9 cellular contexts compared by ENCODE assay signal in the genomic region with DNA sequence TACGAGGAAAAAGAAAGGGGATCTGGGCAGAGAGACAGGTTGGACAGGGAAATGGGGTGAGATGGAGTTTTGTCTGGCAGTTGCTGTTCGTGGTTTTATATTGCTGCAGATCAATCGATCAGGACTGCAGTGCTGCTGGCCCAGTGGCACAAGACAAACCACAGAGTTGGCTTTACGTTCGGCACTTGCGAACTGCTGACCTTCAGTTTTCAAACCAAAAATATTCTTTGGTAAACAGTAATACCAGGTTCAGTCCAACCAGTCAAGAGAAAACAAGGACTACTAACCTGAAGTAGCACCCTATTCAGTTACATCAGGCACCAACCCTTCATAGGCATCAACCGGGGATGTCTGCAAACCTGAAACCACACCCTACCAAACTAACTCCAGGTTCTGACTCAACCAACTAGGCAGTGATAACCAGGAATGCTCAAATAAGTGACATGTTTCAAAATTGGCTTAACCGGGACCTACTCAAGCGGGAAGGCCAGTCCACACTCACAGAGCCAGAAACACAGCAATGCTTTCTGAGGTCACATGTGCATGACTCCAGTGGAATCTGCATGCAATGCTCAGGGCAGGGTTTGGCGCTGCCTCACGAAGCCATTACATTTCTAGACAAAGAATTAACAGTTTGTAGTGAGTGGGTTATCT.
DNase-seq lines count a peak whose midpoint lies in the region; ATAC-seq, FAIRE-seq and TF ChIP-seq lines count a peak whose summit lies in the region.
"Had no signal": no experiment of that assay in that cellular context is flagged by ENCODE, and none has a peak within 500 bp of the region (broad histone marks: within the 10 kb centered on the region; RNA-seq: fewer than 3 reads in every experiment).

No MANE protein-coding gene starts in this region.

- peaks cover 36% of the 10 kb centered on the region for H3K36me3 Mint-ChIP-seq in stimulated activated naive CD8-positive, alpha-beta T cell treated with anti-CD3 and anti-CD28 coated beads, Interleukin-15, Interleukin-2, amounts not matched to agents 100 ng/mL and 50 ng/mL, for 24 hours (ENCODE audit: low read depth)
- peaks cover 0 to 24% (median 8%) of the 10 kb centered on the region in 5 donors for H3K36me3 Mint-ChIP-seq in naive thymus-derived CD4-positive, alpha-beta T cell

- no CpG with 5 or more reads among the region's 11 CpGs for WGBS in mesendoderm (ENCODE audit: extremely low coverage, insufficient coverage, low lambda C conversion rate)

- TF ChIP-seq CTCF in D721Med (IDR thresholded peaks at IDR 0.05; ENCODE audit: insufficient read depth, missing control alignments), result no peak

- no peak overlapping the region for H3K18ac ChIP-seq in mesendoderm (ENCODE audit: low read length)

- no peak overlapping the region for H3K56ac ChIP-seq in mesendoderm (ENCODE audit: low read length)

- peaks cover 4% of the 10 kb centered on the region for H3K79me1 ChIP-seq in mesendoderm (ENCODE audit: low read length)

- H3K9me3 Mint-ChIP-seq in stimulated activated naive CD8-positive, alpha-beta T cell treated with anti-CD3 and anti-CD28 coated beads, Interleukin-15, Interleukin-2, amounts not matched to agents 100 ng/mL and 50 ng/mL, for 24 hours, result no peaks in the 10 kb centered on the region
- no peaks in the 10 kb centered on the region for H3K9me3 Mint-ChIP-seq in naive thymus-derived CD4-positive, alpha-beta T cell

- ATAC-seq in stimulated activated naive CD8-positive, alpha-beta T cell treated with anti-CD3 and anti-CD28 coated beads, Interleukin-15, Interleukin-2, amounts not matched to agents 100 U/mL and 50 U/mL, for 24 hours, result no peak
- ATAC-seq in naive thymus-derived CD4-positive, alpha-beta T cell, result no peak
- ATAC-seq in GM18502 (IDR thresholded peaks at IDR 0.05; ENCODE audit: poor library complexity, unreplicated experiment), result no peak

- H3K4me3 Mint-ChIP-seq in stimulated activated naive CD8-positive, alpha-beta T cell treated with anti-CD3 and anti-CD28 coated beads, Interleukin-15, Interleukin-2, amounts not matched to agents 100 ng/mL and 50 ng/mL, for 24 hours, result no peak overlapping the region
- peak overlapping the region; percentile 1 to 85 (median 66) for H3K4me3 Mint-ChIP-seq in naive thymus-derived CD4-positive, alpha-beta T cell

- no peak overlapping the region for H2BK120ac ChIP-seq in mesendoderm (ENCODE audit: low read depth, low read length)

- no peak overlapping the region for H3K23ac ChIP-seq in mesendoderm (ENCODE audit: low read length)

- peaks cover 34 to 57% of the 10 kb centered on the region in 2 donors for H3K4me1 ChIP-seq in naive thymus-derived CD4-positive, alpha-beta T cell (ENCODE audit: control insufficient read depth in 2 of 2, insufficient read depth in 2 of 2, low read length in 2 of 2)
- no peaks in the 10 kb centered on the region for H3K4me1 ChIP-seq in mesendoderm (ENCODE audit: control insufficient read depth, low read depth, low read length)

- no peaks in the 10 kb centered on the region for H3K36me3 ChIP-seq in naive thymus-derived CD4-positive, alpha-beta T cell (ENCODE audit: control insufficient read depth in 2 of 3, insufficient read depth in 3 of 3, low read length in 3 of 3)
- H3K36me3 ChIP-seq in mesendoderm (ENCODE audit: control insufficient read depth, insufficient read depth, low read length), result no peaks in the 10 kb centered on the region

- H3K4ac ChIP-seq in mesendoderm (ENCODE audit: low read depth, low read length), result no peak overlapping the region

- H3K27me3 ChIP-seq in naive thymus-derived CD4-positive, alpha-beta T cell (ENCODE audit: control insufficient read depth in 2 of 2, insufficient read depth in 2 of 2, low read length in 2 of 2), result no peaks in the 10 kb centered on the region
- no peaks in the 10 kb centered on the region for H3K27me3 ChIP-seq in mesendoderm (ENCODE audit: insufficient read depth, low read length, poor library complexity)

- FAIRE-seq in D721Med (lab: Jason Lieb, UNC), result no peak

- no peak overlapping the region for H2AK5ac ChIP-seq in mesendoderm (ENCODE audit: low read length)

- peaks cover 54% of the 10 kb centered on the region for H3K4me1 Mint-ChIP-seq in stimulated activated naive CD8-positive, alpha-beta T cell treated with anti-CD3 and anti-CD28 coated beads, Interleukin-15, Interleukin-2, amounts not matched to agents 100 ng/mL and 50 ng/mL, for 24 hours (ENCODE audit: low read depth)
- H3K4me1 Mint-ChIP-seq in naive thymus-derived CD4-positive, alpha-beta T cell, result peaks cover 38 to 78% (median 65%) of the 10 kb centered on the region in 7 donors

- CTCF ChIA-PET in naive thymus-derived CD4-positive, alpha-beta T cell (lab: Charles Lee), result interaction anchor here (3.3 kb wide), 1 partner anchor 32 kb away, joined by 13 read pairs; no protein-coding TSS in a partner anchor

- H3K4me3 ChIP-seq in naive thymus-derived CD4-positive, alpha-beta T cell (ENCODE audit: low read length), result no peak overlapping the region
- H3K4me3 ChIP-seq in mesendoderm (ENCODE audit: low read length), result no peak overlapping the region

- no peak overlapping the region for H3K4me2 ChIP-seq in mesendoderm (ENCODE audit: low read length)

- peak overlapping the region; percentile 72 for H3K27ac ChIP-seq in epithelial cell of prostate
- H3K27ac ChIP-seq in naive thymus-derived CD4-positive, alpha-beta T cell (ENCODE audit: low read depth, low read length), result peak overlapping the region; percentile 89
- no peak overlapping the region for H3K27ac ChIP-seq in mesendoderm (ENCODE audit: low read depth, low read length)

- POLR2A ChIA-PET in naive thymus-derived CD4-positive, alpha-beta T cell (lab: Charles Lee), result interaction anchor here (0.5 to 1.3 kb wide), 2 partner anchors 15 to 584 kb away, joined by 3 to 5 read pairs; no protein-coding TSS in a partner anchor

- H2BK15ac ChIP-seq in mesendoderm (replicated peaks; ENCODE audit: low read depth), result no peak overlapping the region

- no peak overlapping the region for H4K8ac ChIP-seq in mesendoderm (ENCODE audit: low read depth, low read length)

- peak overlapping the region; percentile 49 for H3K27ac Mint-ChIP-seq in stimulated activated naive CD8-positive, alpha-beta T cell treated with anti-CD3 and anti-CD28 coated beads, Interleukin-15, Interleukin-2, amounts not matched to agents 100 ng/mL and 50 ng/mL, for 24 hours
- peak overlapping the region; percentile 92 to 98 (median 97) for H3K27ac Mint-ChIP-seq in naive thymus-derived CD4-positive, alpha-beta T cell

- H3K9me3 ChIP-seq in naive thymus-derived CD4-positive, alpha-beta T cell (ENCODE audit: control insufficient read depth in 2 of 3, low read length in 3 of 3), result no peaks in the 10 kb centered on the region

- H4K5ac ChIP-seq in mesendoderm (ENCODE audit: low read length), result no peak overlapping the region

- intact Hi-C loops in naive thymus-derived CD4-positive, alpha-beta T cell (cut with micrococcal nuclease), result no loop called here

- no peak overlapping the region for H2BK5ac ChIP-seq in mesendoderm (ENCODE audit: low read length)

- no peak for DNase-seq in stimulated activated naive CD8-positive, alpha-beta T cell treated with anti-CD3 and anti-CD28 coated beads, Interleukin-15, Interleukin-2, amounts not matched to agents 100 U/mL and 50 U/mL, for 24 hours
- DNase-seq in epithelial cell of prostate (ENCODE audit: low read depth, low spot score) (no peak), D721Med (ENCODE audit: insufficient read length, low spot score) (no peak), mesendoderm (no peak), dermis blood vessel endothelial cell (no peak)
- DNase-seq in naive thymus-derived CD4-positive, alpha-beta T cell, result no peak
- DNase-seq: NCI-H526 treated with DMSO at 0.1 percent for 48 hours had no signal

- H3K27me3 Mint-ChIP-seq in stimulated activated naive CD8-positive, alpha-beta T cell treated with anti-CD3 and anti-CD28 coated beads, Interleukin-15, Interleukin-2, amounts not matched to agents 100 ng/mL and 50 ng/mL, for 24 hours, result no peaks in the 10 kb centered on the region
- H3K27me3 Mint-ChIP-seq in naive thymus-derived CD4-positive, alpha-beta T cell, result no peaks in the 10 kb centered on the region

- no peak overlapping the region for H3K9ac ChIP-seq in mesendoderm (ENCODE audit: low read length)

- H3K79me2 ChIP-seq in mesendoderm (ENCODE audit: control insufficient read depth, insufficient read depth, low read length), result no peaks in the 10 kb centered on the region
